In the genomic region with DNA sequence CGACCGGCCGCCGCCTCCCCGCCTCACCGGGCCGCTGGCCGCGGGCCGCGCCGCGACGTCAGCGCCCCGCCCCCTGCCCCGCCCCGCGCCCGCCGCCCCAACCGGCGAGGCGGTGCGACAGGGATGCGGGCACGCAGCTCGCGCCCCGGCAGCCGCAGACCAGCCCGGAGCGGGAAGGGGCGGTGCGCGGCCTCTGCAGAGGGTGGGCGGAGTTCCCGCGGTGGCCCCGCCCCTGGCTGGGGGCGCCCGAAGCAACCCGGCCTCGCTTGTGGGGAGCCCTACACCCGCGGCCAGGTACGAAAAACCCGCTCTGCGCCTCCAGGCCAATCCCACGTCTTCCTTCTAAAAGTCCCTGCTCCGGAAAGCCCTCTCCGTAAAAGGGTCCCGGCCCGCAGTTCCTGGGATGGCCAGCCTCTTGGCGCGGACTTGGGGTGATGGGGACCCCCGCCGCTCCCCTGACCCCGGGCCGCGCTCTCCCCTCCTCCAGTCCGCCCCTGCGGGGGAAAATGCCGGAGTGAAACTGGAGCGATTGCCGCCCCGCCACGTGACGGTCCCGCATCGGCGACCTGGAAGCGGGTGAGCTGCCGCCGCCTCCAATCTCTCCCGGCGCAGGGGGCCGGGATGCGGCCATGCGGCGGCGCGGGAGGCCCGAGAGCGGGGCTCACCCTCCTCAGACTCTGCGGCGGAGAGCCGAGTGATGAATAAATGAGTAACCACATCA, we compare ENCODE assay signal across 1 cellular context.
TF ChIP-seq lines count a peak whose summit lies in the region.

A gene with protein sequence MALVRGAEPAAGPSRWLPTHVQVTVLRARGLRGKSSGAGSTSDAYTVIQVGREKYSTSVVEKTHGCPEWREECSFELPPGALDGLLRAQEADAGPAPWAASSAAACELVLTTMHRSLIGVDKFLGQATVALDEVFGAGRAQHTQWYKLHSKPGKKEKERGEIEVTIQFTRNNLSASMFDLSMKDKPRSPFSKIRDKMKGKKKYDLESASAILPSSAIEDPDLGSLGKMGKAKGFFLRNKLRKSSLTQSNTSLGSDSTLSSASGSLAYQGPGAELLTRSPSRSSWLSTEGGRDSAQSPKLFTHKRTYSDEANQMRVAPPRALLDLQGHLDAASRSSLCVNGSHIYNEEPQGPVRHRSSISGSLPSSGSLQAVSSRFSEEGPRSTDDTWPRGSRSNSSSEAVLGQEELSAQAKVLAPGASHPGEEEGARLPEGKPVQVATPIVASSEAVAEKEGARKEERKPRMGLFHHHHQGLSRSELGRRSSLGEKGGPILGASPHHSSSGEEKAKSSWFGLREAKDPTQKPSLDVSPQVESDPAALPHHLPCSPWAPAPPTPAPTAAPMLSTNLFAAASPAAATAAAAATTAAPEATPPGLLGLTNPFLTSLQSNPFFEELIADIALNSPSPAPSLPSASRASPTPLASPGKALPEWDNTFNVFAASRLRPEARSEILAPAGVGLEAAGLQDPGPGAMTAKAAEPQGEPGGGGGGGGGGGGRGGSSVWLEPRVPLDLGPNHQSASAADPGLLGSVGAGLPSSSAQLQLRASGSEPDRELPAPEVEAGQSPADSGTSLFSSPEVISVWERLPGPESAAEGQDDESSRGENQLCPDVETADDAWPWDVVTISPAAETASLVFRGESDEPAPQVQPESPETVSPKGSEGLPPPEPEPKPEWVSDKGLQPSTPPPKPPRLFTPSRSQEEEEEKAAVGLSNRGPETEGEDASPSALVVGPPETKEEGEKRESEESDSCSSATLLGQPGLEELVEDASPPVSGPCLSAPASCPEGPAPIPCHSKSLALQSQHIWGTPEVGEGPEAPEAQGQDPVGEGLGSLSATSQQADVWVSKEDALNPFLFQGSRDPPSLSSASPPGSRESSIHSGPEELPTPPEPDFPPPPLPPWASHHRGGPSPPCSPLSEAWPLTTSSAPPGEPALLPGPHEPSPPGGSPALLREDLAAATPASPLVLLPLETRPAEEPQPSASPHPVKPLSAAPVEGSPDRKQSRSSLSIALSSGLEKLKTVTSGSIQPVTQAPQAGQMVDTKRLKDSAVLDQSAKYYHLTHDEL (N-terminal part only) (minus strand): TSS at position 36 of the 721 bp plus-strand sequence. CDS start 171 bp downstream, outside the sequence.

TF ChIP-seq in HepG2, 621 proteins besides CTCF, POLR2A, EP300 and RAD21 (continued from another document and continues in another):
- TF ChIP-seq, protein P1, sequence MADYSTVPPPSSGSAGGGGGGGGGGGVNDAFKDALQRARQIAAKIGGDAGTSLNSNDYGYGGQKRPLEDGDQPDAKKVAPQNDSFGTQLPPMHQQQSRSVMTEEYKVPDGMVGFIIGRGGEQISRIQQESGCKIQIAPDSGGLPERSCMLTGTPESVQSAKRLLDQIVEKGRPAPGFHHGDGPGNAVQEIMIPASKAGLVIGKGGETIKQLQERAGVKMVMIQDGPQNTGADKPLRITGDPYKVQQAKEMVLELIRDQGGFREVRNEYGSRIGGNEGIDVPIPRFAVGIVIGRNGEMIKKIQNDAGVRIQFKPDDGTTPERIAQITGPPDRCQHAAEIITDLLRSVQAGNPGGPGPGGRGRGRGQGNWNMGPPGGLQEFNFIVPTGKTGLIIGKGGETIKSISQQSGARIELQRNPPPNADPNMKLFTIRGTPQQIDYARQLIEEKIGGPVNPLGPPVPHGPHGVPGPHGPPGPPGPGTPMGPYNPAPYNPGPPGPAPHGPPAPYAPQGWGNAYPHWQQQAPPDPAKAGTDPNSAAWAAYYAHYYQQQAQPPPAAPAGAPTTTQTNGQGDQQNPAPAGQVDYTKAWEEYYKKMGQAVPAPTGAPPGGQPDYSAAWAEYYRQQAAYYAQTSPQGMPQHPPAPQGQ (CRISPR knock-in tag; IDR thresholded peaks at IDR 0.05; ENCODE audit: borderline replicate concordance) = no peak
- TF ChIP-seq ZNF780A (CRISPR knock-in tag; IDR thresholded peaks at IDR 0.05) (no peak), ZNF766 (CRISPR knock-in tag; IDR thresholded peaks at IDR 0.05; ENCODE audit: borderline replicate concordance) (peak; percentile 79; the same call in 1 of the 2 replicates), NCOR1 (IDR thresholded peaks at IDR 0.05; ENCODE audit: borderline replicate concordance, low read length) (no peak), PRPF4 (IDR thresholded peaks at IDR 0.05; ENCODE audit: low read depth, low read length, poor library complexity, severe bottlenecking) (no peak), ZNF761 (CRISPR knock-in tag; conservative IDR thresholded peaks at IDR 0.05) (0 out of 2 replicates have a peak, but pooled peaks have one; percentile 54), ETV6 (CRISPR knock-in tag; conservative IDR thresholded peaks at IDR 0.05) (no peak), XRCC5 (optimal IDR thresholded peaks at IDR 0.05; ENCODE audit: low read length) (peak; percentile 43), ZNF350 (CRISPR knock-in tag; IDR thresholded peaks at IDR 0.05; ENCODE audit: borderline replicate concordance, low read depth) (peak; percentile 54; the same call in 1 of the 2 replicates), ZNF354B (CRISPR knock-in tag; IDR thresholded peaks at IDR 0.05) (no peak), EEA1 (CRISPR knock-in tag; IDR thresholded peaks at IDR 0.05; ENCODE audit: borderline replicate concordance) (no peak; the same call in 1 of the 2 replicates), KLF13 (CRISPR knock-in tag; IDR thresholded peaks at IDR 0.05) (no peak; the same call in 1 of the 2 replicates), ZNF83 (CRISPR knock-in tag; IDR thresholded peaks at IDR 0.05; ENCODE audit: borderline replicate concordance) (no peak), ZFP62 (CRISPR knock-in tag; IDR thresholded peaks at IDR 0.05) (no peak), RBM39 (IDR thresholded peaks at IDR 0.05; ENCODE audit: low read depth, low read length, poor library complexity, severe bottlenecking) (no peak), ZNF768 (CRISPR knock-in tag; IDR thresholded peaks at IDR 0.05) (peak; percentile 72; the same call in 1 of the 2 replicates), AFF4 (CRISPR knock-in tag; IDR thresholded peaks at IDR 0.05) (no peak), MAFF (IDR thresholded peaks at IDR 0.05; ENCODE audit: low read depth, low read length) (no peak), ZFP90 (CRISPR knock-in tag; IDR thresholded peaks at IDR 0.05; ENCODE audit: borderline replicate concordance) (no peak), HCFC1 (IDR thresholded peaks at IDR 0.05; ENCODE audit: low read depth, low read length) (no peak), ZFP36L2 (CRISPR knock-in tag; IDR thresholded peaks at IDR 0.05) (no peak; the same call in 1 of the 2 replicates), ADNP (CRISPR knock-in tag; IDR thresholded peaks at IDR 0.05) (no peak), NRL (CRISPR knock-in tag; IDR thresholded peaks at IDR 0.05; ENCODE audit: borderline replicate concordance) (peak; percentile 79; the same call in 1 of the 2 replicates)
- TF ChIP-seq, protein P2, sequence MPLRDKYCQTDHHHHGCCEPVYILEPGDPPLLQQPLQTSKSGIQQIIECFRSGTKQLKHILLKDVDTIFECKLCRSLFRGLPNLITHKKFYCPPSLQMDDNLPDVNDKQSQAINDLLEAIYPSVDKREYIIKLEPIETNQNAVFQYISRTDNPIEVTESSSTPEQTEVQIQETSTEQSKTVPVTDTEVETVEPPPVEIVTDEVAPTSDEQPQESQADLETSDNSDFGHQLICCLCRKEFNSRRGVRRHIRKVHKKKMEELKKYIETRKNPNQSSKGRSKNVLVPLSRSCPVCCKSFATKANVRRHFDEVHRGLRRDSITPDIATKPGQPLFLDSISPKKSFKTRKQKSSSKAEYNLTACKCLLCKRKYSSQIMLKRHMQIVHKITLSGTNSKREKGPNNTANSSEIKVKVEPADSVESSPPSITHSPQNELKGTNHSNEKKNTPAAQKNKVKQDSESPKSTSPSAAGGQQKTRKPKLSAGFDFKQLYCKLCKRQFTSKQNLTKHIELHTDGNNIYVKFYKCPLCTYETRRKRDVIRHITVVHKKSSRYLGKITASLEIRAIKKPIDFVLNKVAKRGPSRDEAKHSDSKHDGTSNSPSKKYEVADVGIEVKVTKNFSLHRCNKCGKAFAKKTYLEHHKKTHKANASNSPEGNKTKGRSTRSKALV (CRISPR knock-in tag; IDR thresholded peaks at IDR 0.05) = 0 out of 2 replicates have a peak, but pooled peaks have one; percentile 25
- TF ChIP-seq, protein P3, sequence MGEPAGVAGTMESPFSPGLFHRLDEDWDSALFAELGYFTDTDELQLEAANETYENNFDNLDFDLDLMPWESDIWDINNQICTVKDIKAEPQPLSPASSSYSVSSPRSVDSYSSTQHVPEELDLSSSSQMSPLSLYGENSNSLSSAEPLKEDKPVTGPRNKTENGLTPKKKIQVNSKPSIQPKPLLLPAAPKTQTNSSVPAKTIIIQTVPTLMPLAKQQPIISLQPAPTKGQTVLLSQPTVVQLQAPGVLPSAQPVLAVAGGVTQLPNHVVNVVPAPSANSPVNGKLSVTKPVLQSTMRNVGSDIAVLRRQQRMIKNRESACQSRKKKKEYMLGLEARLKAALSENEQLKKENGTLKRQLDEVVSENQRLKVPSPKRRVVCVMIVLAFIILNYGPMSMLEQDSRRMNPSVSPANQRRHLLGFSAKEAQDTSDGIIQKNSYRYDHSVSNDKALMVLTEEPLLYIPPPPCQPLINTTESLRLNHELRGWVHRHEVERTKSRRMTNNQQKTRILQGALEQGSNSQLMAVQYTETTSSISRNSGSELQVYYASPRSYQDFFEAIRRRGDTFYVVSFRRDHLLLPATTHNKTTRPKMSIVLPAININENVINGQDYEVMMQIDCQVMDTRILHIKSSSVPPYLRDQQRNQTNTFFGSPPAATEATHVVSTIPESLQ (CRISPR knock-in tag; conservative IDR thresholded peaks at IDR 0.05) = no peak
- TF ChIP-seq, protein P4, sequence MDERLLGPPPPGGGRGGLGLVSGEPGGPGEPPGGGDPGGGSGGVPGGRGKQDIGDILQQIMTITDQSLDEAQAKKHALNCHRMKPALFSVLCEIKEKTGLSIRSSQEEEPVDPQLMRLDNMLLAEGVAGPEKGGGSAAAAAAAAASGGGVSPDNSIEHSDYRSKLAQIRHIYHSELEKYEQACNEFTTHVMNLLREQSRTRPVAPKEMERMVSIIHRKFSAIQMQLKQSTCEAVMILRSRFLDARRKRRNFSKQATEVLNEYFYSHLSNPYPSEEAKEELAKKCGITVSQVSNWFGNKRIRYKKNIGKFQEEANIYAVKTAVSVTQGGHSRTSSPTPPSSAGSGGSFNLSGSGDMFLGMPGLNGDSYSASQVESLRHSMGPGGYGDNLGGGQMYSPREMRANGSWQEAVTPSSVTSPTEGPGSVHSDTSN (CRISPR knock-in tag; IDR thresholded peaks at IDR 0.05) = no peak
